ENCODE assay signal across 17 cellular contexts in the genomic region with DNA sequence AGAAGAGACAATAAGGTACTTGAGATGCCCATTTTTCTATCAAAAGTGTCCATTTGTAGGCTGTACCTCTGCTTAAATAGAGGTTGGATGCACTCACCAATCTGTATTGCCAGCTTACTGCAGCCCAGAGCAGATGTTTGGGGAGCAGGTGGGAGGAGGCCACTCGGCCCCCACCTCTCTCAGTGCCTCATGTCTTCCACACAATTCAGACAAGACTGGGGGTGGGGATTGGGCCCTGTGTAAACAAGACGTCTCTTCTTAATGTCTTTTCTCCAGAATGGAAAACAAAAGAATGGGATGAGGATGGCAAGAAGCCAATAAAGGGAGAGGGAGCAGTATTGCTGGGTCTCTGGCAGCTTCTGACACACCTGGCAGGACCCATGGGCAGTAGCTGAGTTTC.
A peak's percentile ranks its signal among the peaks of the same experiment; 100 is the strongest.
DNase-seq lines count a peak whose midpoint lies in the region; ATAC-seq and TF ChIP-seq lines count a peak whose summit lies in the region.
"Had no signal": no experiment of that assay in that cellular context is flagged by ENCODE, and none has a peak within 500 bp of the region (broad histone marks: within the 10 kb centered on the region; RNA-seq: fewer than 3 reads in every experiment).

No MANE protein-coding gene starts in this region.

- H3K4me3 ChIP-seq in thoracic aorta: no peak overlapping the region
- H3K4me3 ChIP-seq: A549, HAP-1, heart left ventricle had no signal

- H3K4me1 ChIP-seq in thoracic aorta (ENCODE audit: control insufficient read depth in 1 of 2, low read depth in 2 of 2): peaks cover 24 to 80% of the 10 kb centered on the region in 2 donors

- no peak for TF ChIP-seq CTCF in thoracic aorta (IDR thresholded peaks at IDR 0.05)

- no peaks in the 10 kb centered on the region for H3K27me3 ChIP-seq in thoracic aorta (replicated peaks; ENCODE audit: insufficient read depth)
- H3K27me3 ChIP-seq: heart left ventricle, neutrophil had no signal

- peak overlapping the region; percentile 92 to 95 for H3K27ac ChIP-seq in thoracic aorta
- H3K27ac ChIP-seq: A549, neutrophil had no signal

- DNase-seq in DMS53 (lab: John Stamatoyannopoulos, UW) (peak; percentile 43), DMS53 treated with DMSO at 0.1 percent for 48 hours (lab: John Stamatoyannopoulos, UW; ENCODE audit: unreplicated experiment) (no peak), NCI-H345 treated with DMSO at 0.1 percent for 48 hours (lab: John Stamatoyannopoulos, UW; ENCODE audit: unreplicated experiment) (peak; percentile 91), dermis blood vessel endothelial cell (peak; percentile 39), thoracic aorta (ENCODE audit: low spot score) (no peak), retina (no peak)
- no peak for DNase-seq in stimulated activated CD4-positive, alpha-beta T cell treated with anti-CD3 and anti-CD28 coated beads, Interleukin-2, amount 100 ng/mL, for 24 hours
- no peak for DNase-seq in activated CD4-positive, CD25-positive, alpha-beta regulatory T cell (lab: John Stamatoyannopoulos, UW)
- DNase-seq: activated CD4-positive, alpha-beta memory T cell treated with anti-CD3 and anti-CD28 coated beads, Interleukin-2, amount 10 ng/mL, durations not matched to agents 7 days and 5 days; amniotic stem cell; erythroblast; heart left ventricle; mesenchymal stem cell had no signal

- ATAC-seq in thoracic aorta (ENCODE audit: insufficient number of reproducible peaks, low FRiP score, low read depth): no peak
- ATAC-seq: heart left ventricle, Panc1 had no signal

- no peaks in the 10 kb centered on the region for H3K36me3 ChIP-seq in thoracic aorta
- H3K36me3 ChIP-seq: HAP-1, heart left ventricle, neutrophil had no signal

- H3K9me3 ChIP-seq in thoracic aorta: no peaks in the 10 kb centered on the region
- H3K9me3 ChIP-seq: A549, HAP-1, heart left ventricle, neutrophil had no signal

Comparison
In these comparisons a context has a peak if more than half of its experiments do, and no peak if none do; other contexts are left out.
1. DNase-seq: peak in DMS53 (single experiment), NCI-H345 treated with DMSO at 0.1 percent for 48 hours (single experiment) and dermis blood vessel endothelial cell (single experiment); none in DMS53 treated with DMSO at 0.1 percent for 48 hours (single experiment), thoracic aorta (single experiment), stimulated activated CD4-positive, alpha-beta T cell treated with anti-CD3 and anti-CD28 coated beads, Interleukin-2, amount 100 ng/mL, for 24 hours (0 of 2), retina (single experiment) and activated CD4-positive, CD25-positive, alpha-beta regulatory T cell (0 of 4).